18 cellular contexts compared by ENCODE assay signal in genomic region chr2:222732774-222733173, GRCh38.
DNase-seq lines count a peak whose midpoint lies in the region; ATAC-seq and TF ChIP-seq lines count a peak whose summit lies in the region.
"Had no signal": no experiment of that assay in that cellular context is flagged by ENCODE, and none has a peak within 500 bp of the region (broad histone marks: within the 10 kb centered on the region; RNA-seq: fewer than 3 reads in every experiment).

No MANE protein-coding gene starts in this region.

- WGBS in mammary epithelial cell (ENCODE audit: low coverage, missing lambda C conversion rate): 8% methylated on average over 1 of the region's 1 CpG

- H3K9me3 Mint-ChIP-seq in chondrocyte (ENCODE audit: low read depth): peaks cover 5% of the 10 kb centered on the region
- H3K9me3 Mint-ChIP-seq: CD4-positive, alpha-beta memory T cell had no signal

- no peak overlapping the region for H3K4me3 Mint-ChIP-seq in chondrocyte (ENCODE audit: unreplicated experiment)
- H3K4me3 Mint-ChIP-seq: CD4-positive, alpha-beta memory T cell had no signal

- H3K79me2 ChIP-seq in mammary epithelial cell (ENCODE audit: insufficient read depth, low read length): no peaks in the 10 kb centered on the region

- H3K27me3 Mint-ChIP-seq in chondrocyte (ENCODE audit: low read depth): no peaks in the 10 kb centered on the region

- H3K27me3 ChIP-seq in breast epithelium (no peaks in the 10 kb centered on the region), mammary epithelial cell (ENCODE audit: insufficient read depth, low read length) (no peaks in the 10 kb centered on the region), muscle layer of colon (ENCODE audit: control insufficient read depth in 1 of 2, insufficient read depth in 2 of 2, low read length in 2 of 2) (no peaks in the 10 kb centered on the region)
- H3K27me3 ChIP-seq: BLaER1 treated with 17β-estradiol and CSF1 and Interleukin-3, amounts not matched to agents 10 nM and 100 nM; SJCRH30 had no signal

- no peak for TF ChIP-seq POLR2A in breast epithelium (IDR thresholded peaks at IDR 0.05)

- peak overlapping the region; percentile 49 for H3K27ac Mint-ChIP-seq in chondrocyte (ENCODE audit: unreplicated experiment)
- H3K27ac Mint-ChIP-seq: CD4-positive, alpha-beta memory T cell had no signal

- ATAC-seq in HG02623 (IDR thresholded peaks at IDR 0.05; ENCODE audit: unreplicated experiment) (no peak), HG03175 (IDR thresholded peaks at IDR 0.05; ENCODE audit: unreplicated experiment) (no peak), GM18870 (IDR thresholded peaks at IDR 0.05; ENCODE audit: unreplicated experiment) (no peak), GM18867 (IDR thresholded peaks at IDR 0.05; ENCODE audit: unreplicated experiment) (no peak)

- H2AFZ ChIP-seq in mammary epithelial cell (ENCODE audit: low read depth, low read length): no peak overlapping the region

- H3K9ac ChIP-seq in mammary epithelial cell (ENCODE audit: insufficient read depth, low read length): no peak overlapping the region
- H3K9ac ChIP-seq in muscle layer of colon (ENCODE audit: low read length): no peak overlapping the region
- H3K9ac ChIP-seq: BLaER1 treated with 17β-estradiol and CSF1 and Interleukin-3, amounts not matched to agents 10 nM and 100 nM had no signal

- no peak overlapping the region for H3K4me2 ChIP-seq in mammary epithelial cell (ENCODE audit: insufficient read depth, low read depth, low read length)
- H3K4me2 ChIP-seq: BLaER1 treated with 17β-estradiol and CSF1 and Interleukin-3, amounts not matched to agents 10 nM and 100 nM had no signal

- H4K20me1 ChIP-seq in mammary epithelial cell (ENCODE audit: insufficient read depth, low read length): no peaks in the 10 kb centered on the region
- H4K20me1 ChIP-seq: BLaER1 treated with 17β-estradiol and CSF1 and Interleukin-3, amounts not matched to agents 10 nM and 100 nM had no signal

- in situ Hi-C loops in mammary epithelial cell (cut with MboI; ENCODE audit: low sequenced_read_pairs in 2 of 2): no loop called here

- CTCF ChIA-PET in mammary epithelial cell (lab: Charles Lee; ENCODE audit: low non-redundant PET): no interaction called here

- dilution Hi-C loops in mammary epithelial cell (cut with HindIII; ENCODE audit: low sequenced_read_pairs): no loop called here

- TF ChIP-seq CTCF in breast epithelium (IDR thresholded peaks at IDR 0.05) (no peak), mammary epithelial cell (conservative IDR thresholded peaks at IDR 0.05 in 1 of 2, IDR thresholded peaks at IDR 0.05 in 1 of 2; ENCODE audit: extremely low read depth in 1 of 2, insufficient read depth in 1 of 2, low read depth in 1 of 2, low read length in 2 of 2) (no peak), chondrocyte (IDR thresholded peaks at IDR 0.05) (no peak)

- no peaks in the 10 kb centered on the region for H3K36me3 Mint-ChIP-seq in chondrocyte (ENCODE audit: low read depth)
- H3K36me3 Mint-ChIP-seq: CD4-positive, alpha-beta memory T cell had no signal

- BruUV-seq in mammary epithelial cell (replicated peaks; lab: Mats Ljungman, UMichigan): no TSS peak

- H3K36me3 ChIP-seq in breast epithelium: no peaks in the 10 kb centered on the region
- no peaks in the 10 kb centered on the region for H3K36me3 ChIP-seq in mammary epithelial cell (ENCODE audit: insufficient read depth, low read length)
- H3K36me3 ChIP-seq in muscle layer of colon (ENCODE audit: insufficient read depth, low read length): no peaks in the 10 kb centered on the region
- H3K36me3 ChIP-seq: BLaER1 treated with 17β-estradiol and CSF1 and Interleukin-3, amounts not matched to agents 10 nM and 100 nM; SJCRH30 had no signal

- H3K27ac ChIP-seq in breast epithelium: peak overlapping the region; percentile 8 to 86
- no peak overlapping the region for H3K27ac ChIP-seq in mammary epithelial cell (ENCODE audit: insufficient read depth, low read depth, low read length)
- peak overlapping the region; percentile 3 for H3K27ac ChIP-seq in muscle layer of colon (ENCODE audit: low read depth, low read length)
- H3K27ac ChIP-seq: 22Rv1; BLaER1 treated with 17β-estradiol and CSF1 and Interleukin-3, amounts not matched to agents 10 nM and 100 nM; SJCRH30 had no signal

- intact Hi-C loops in breast epithelium (cut with DNase I; ENCODE audit: low total_unique reads) (no loop called here), mammary epithelial cell (cut with micrococcal nuclease) (no loop called here)

- H3K9me3 ChIP-seq in breast epithelium (no peaks in the 10 kb centered on the region), mammary epithelial cell (replicated peaks; ENCODE audit: insufficient read depth, low read length) (no peaks in the 10 kb centered on the region), muscle layer of colon (ENCODE audit: low read length) (no peaks in the 10 kb centered on the region)
- H3K9me3 ChIP-seq: BLaER1 treated with 17β-estradiol and CSF1 and Interleukin-3, amounts not matched to agents 10 nM and 100 nM; SJCRH30 had no signal

- H3K4me3 ChIP-seq in breast epithelium (no peak overlapping the region), mammary epithelial cell (replicated peaks in 1 of 3; ENCODE audit: insufficient read depth in 1 of 3, low read depth in 2 of 3, low read length in 3 of 3) (no peak overlapping the region), muscle layer of colon (ENCODE audit: low read depth in 1 of 2, low read length in 2 of 2) (no peak overlapping the region)
- H3K4me3 ChIP-seq: BLaER1 treated with 17β-estradiol and CSF1 and Interleukin-3, amounts not matched to agents 10 nM and 100 nM; SJCRH30 had no signal

- DNase-seq in breast epithelium (ENCODE audit: low spot score in 2 of 2) (no peak), mammary epithelial cell (no peak), chondrocyte (ENCODE audit: low spot score) (no peak)
- DNase-seq: CD4-positive, alpha-beta memory T cell; Karpas-422; NCI-H1417; NCI-H1694 treated with DMSO at 0.1 percent for 48 hours; NCI-H446 treated with DMSO at 0.1 percent for 48 hours; NCI-H526 treated with DMSO at 0.1 percent for 48 hours; OCI-M1; SJCRH30 had no signal

- H3K4me1 ChIP-seq in breast epithelium (peaks cover 0 to 6% of the 10 kb centered on the region in 2 donors), mammary epithelial cell (ENCODE audit: insufficient read depth, low read length) (peaks cover 19% of the 10 kb centered on the region), muscle layer of colon (ENCODE audit: insufficient read depth, low read length) (peaks cover 38% of the 10 kb centered on the region)

- H3K4me1 Mint-ChIP-seq in chondrocyte (ENCODE audit: low read depth): peaks cover 71% of the 10 kb centered on the region
- H3K4me1 Mint-ChIP-seq: CD4-positive, alpha-beta memory T cell had no signal
